Comparison of ENCODE assay signal across 1 cellular context in the genomic region with DNA sequence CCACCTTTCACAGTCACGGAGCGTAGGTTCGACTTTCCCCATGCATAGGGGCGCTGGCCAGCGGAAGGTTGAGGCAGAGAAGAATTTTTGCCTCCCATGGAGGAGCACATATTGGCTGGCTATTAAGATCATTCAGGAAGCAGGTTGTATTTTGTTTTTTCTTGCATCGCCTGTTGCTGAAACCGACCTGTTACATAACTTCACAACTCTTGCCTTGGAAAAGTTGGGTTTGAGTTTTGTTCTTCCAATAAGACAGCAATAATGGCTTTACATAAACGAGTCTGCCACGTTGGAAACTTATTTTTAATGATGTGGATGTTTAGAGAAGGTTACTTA.
TF ChIP-seq lines count a peak whose summit lies in the region.

No MANE protein-coding gene starts in this region.

TF ChIP-seq in GM23338, 12 proteins besides CTCF, POLR2A, EP300 and RAD21 (continued from another document):
- no peak for TF ChIP-seq ZNF462 (CRISPR knock-in tag; IDR thresholded peaks at IDR 0.05)
- TF ChIP-seq ETS1 (IDR thresholded peaks at IDR 0.05): no peak
- TF ChIP-seq ZNF114 (CRISPR knock-in tag; IDR thresholded peaks at IDR 0.05): no peak
- no peak for TF ChIP-seq CREB1 (CRISPR knock-in tag; IDR thresholded peaks at IDR 0.05; ENCODE audit: low read depth)
- no peak for TF ChIP-seq EZH2phosphoT487 (IDR thresholded peaks at IDR 0.05; ENCODE audit: unreplicated experiment)
- no peak for TF ChIP-seq ZNF331 (CRISPR knock-in tag; IDR thresholded peaks at IDR 0.05; ENCODE audit: low read depth)
TF ChIP-seq in GM23338: peak in this region for 0.
